ENCODE assay signal across 1 cellular context in genomic region chr12:14260011-14260993, GRCh38.
TF ChIP-seq lines count a peak whose summit lies in the region.

No MANE protein-coding gene starts in this region.

TF ChIP-seq in HEK293, 187 proteins besides CTCF, POLR2A, EP300 and RAD21 (continued from another document):
- TF ChIP-seq PRDM10 (tag by site-specific recombination; IDR thresholded peaks at IDR 0.05), result no peak
- TF ChIP-seq ZNF239 (tag by site-specific recombination; IDR thresholded peaks at IDR 0.05), result no peak
- TF ChIP-seq ZNF248 (tag by site-specific recombination; IDR thresholded peaks at IDR 0.05), result no peak
- TF ChIP-seq ZBTB26 (tag by site-specific recombination; optimal IDR thresholded peaks at IDR 0.05), result peak; percentile 11
- peak; percentile 40; the same call in 1 of the 2 replicates for TF ChIP-seq ZBTB8A (tag by site-specific recombination; IDR thresholded peaks at IDR 0.05)
- TF ChIP-seq KLF10 (tag by site-specific recombination; IDR thresholded peaks at IDR 0.05), result no peak
- TF ChIP-seq ZNF501 (tag by site-specific recombination; IDR thresholded peaks at IDR 0.05), result 0 out of 2 replicates have a peak, but pooled peaks have one; percentile 28
- no peak for TF ChIP-seq ZNF350 (tag by site-specific recombination; IDR thresholded peaks at IDR 0.05)
- no peak for TF ChIP-seq ZNF580 (tag by site-specific recombination; IDR thresholded peaks at IDR 0.05)
- peak; percentile 48 for TF ChIP-seq GLIS2 (tag by site-specific recombination; IDR thresholded peaks at IDR 0.05)
- no peak for TF ChIP-seq ZFP3 (tag by site-specific recombination; IDR thresholded peaks at IDR 0.05; ENCODE audit: low read depth)
- no peak for TF ChIP-seq ZNF140 (tag by site-specific recombination; IDR thresholded peaks at IDR 0.05)
- TF ChIP-seq ZBTB21 (tag by site-specific recombination; IDR thresholded peaks at IDR 0.05), result no peak
- no peak for TF ChIP-seq SALL2 (tag by site-specific recombination; IDR thresholded peaks at IDR 0.05; ENCODE audit: borderline replicate concordance)
- TF ChIP-seq ZNF623 (tag by site-specific recombination; IDR thresholded peaks at IDR 0.05), result no peak
- peak; percentile 37; the same call in 1 of the 2 replicates for TF ChIP-seq ZXDB (tag by site-specific recombination; IDR thresholded peaks at IDR 0.05)
- no peak for TF ChIP-seq ZNF202 (tag by site-specific recombination; IDR thresholded peaks at IDR 0.05; ENCODE audit: borderline replicate concordance)
- peak; percentile 91 for TF ChIP-seq TRIM28 (IDR thresholded peaks at IDR 0.05; ENCODE audit: borderline replicate concordance, low read length)
- no peak for TF ChIP-seq ZFP69B (tag by site-specific recombination; IDR thresholded peaks at IDR 0.05)
- no peak for TF ChIP-seq ZBTB10 (tag by site-specific recombination; IDR thresholded peaks at IDR 0.05)
- TF ChIP-seq ZNF10 (tag by site-specific recombination; IDR thresholded peaks at IDR 0.05), result no peak
- no peak for TF ChIP-seq ZNF600 (tag by site-specific recombination; IDR thresholded peaks at IDR 0.05)
- TF ChIP-seq ZNF174 (tag by site-specific recombination; IDR thresholded peaks at IDR 0.05), result no peak
- TF ChIP-seq ZNF391 (tag by site-specific recombination; IDR thresholded peaks at IDR 0.05; ENCODE audit: borderline replicate concordance, low read depth), result no peak
- TF ChIP-seq ZNF335 (tag by site-specific recombination; conservative IDR thresholded peaks at IDR 0.05), result peak; percentile 26; the same call in 1 of the 2 replicates
- no peak for TF ChIP-seq HIC1 (tag by site-specific recombination; IDR thresholded peaks at IDR 0.05)
- TF ChIP-seq ZEB2 (tag by site-specific recombination; IDR thresholded peaks at IDR 0.05), result no peak; the same call in 1 of the 2 replicates
- no peak for TF ChIP-seq ZNF211 (tag by site-specific recombination; IDR thresholded peaks at IDR 0.05; ENCODE audit: low read depth)
- TF ChIP-seq ZFHX2 (tag by site-specific recombination; conservative IDR thresholded peaks at IDR 0.05), result peak; percentile 97
- TF ChIP-seq ZSCAN23 (tag by site-specific recombination; IDR thresholded peaks at IDR 0.05), result no peak
- peak; percentile 81 for TF ChIP-seq ZBTB44 (tag by site-specific recombination; IDR thresholded peaks at IDR 0.05)
- TF ChIP-seq ZNF658 (tag by site-specific recombination; IDR thresholded peaks at IDR 0.05), result no peak
- no peak for TF ChIP-seq OSR2 (tag by site-specific recombination; IDR thresholded peaks at IDR 0.05)
- no peak for TF ChIP-seq SCRT1 (tag by site-specific recombination; IDR thresholded peaks at IDR 0.05; ENCODE audit: borderline replicate concordance)
- TF ChIP-seq BCL11A (tag by site-specific recombination; IDR thresholded peaks at IDR 0.05; ENCODE audit: low read depth), result no peak
- no peak for TF ChIP-seq ZNF394 (tag by site-specific recombination; IDR thresholded peaks at IDR 0.05; ENCODE audit: borderline replicate concordance)
- no peak for TF ChIP-seq ZNF629 (tag by site-specific recombination; IDR thresholded peaks at IDR 0.05)
- no peak for TF ChIP-seq ZNF660 (tag by site-specific recombination; IDR thresholded peaks at IDR 0.05)
- 0 out of 2 replicates have a peak, but pooled peaks have one; percentile 7 for TF ChIP-seq GLIS1 (tag by site-specific recombination; IDR thresholded peaks at IDR 0.05)
- 0 out of 2 replicates have a peak, but pooled peaks have one; percentile 34 for TF ChIP-seq SP7 (tag by site-specific recombination; IDR thresholded peaks at IDR 0.05)
- peak; percentile 54 for TF ChIP-seq ZBTB17 (tag by site-specific recombination; IDR thresholded peaks at IDR 0.05)
- no peak for TF ChIP-seq ZNF510 (tag by site-specific recombination; IDR thresholded peaks at IDR 0.05; ENCODE audit: insufficient replicate concordance)
- TF ChIP-seq MZF1 (tag by site-specific recombination; IDR thresholded peaks at IDR 0.05; ENCODE audit: borderline replicate concordance), result 0 out of 2 replicates have a peak, but pooled peaks have one; percentile 13
- no peak for TF ChIP-seq ZNF555 (tag by site-specific recombination; conservative IDR thresholded peaks at IDR 0.05)
- no peak for TF ChIP-seq ZNF433 (tag by site-specific recombination; IDR thresholded peaks at IDR 0.05; ENCODE audit: low read depth)
- no peak for TF ChIP-seq ZBTB48 (tag by site-specific recombination; IDR thresholded peaks at IDR 0.05)
- TF ChIP-seq BCL11B (tag by site-specific recombination; IDR thresholded peaks at IDR 0.05; ENCODE audit: low read depth), result no peak
- TF ChIP-seq ZNF280D (tag by site-specific recombination; IDR thresholded peaks at IDR 0.05), result no peak
- TF ChIP-seq KLF7 (tag by site-specific recombination; IDR thresholded peaks at IDR 0.05; ENCODE audit: borderline replicate concordance), result no peak
- TF ChIP-seq ZNF561 (tag by site-specific recombination; IDR thresholded peaks at IDR 0.05; ENCODE audit: borderline replicate concordance), result 0 out of 2 replicates have a peak, but pooled peaks have one; percentile 19
- no peak for TF ChIP-seq ZNF792 (tag by site-specific recombination; IDR thresholded peaks at IDR 0.05)
- no peak for TF ChIP-seq YY2 (tag by site-specific recombination; IDR thresholded peaks at IDR 0.05)
TF ChIP-seq in HEK293: peak in this region for 21.
